Comparison of ENCODE assay signal across 1 cellular context in the genomic region with DNA sequence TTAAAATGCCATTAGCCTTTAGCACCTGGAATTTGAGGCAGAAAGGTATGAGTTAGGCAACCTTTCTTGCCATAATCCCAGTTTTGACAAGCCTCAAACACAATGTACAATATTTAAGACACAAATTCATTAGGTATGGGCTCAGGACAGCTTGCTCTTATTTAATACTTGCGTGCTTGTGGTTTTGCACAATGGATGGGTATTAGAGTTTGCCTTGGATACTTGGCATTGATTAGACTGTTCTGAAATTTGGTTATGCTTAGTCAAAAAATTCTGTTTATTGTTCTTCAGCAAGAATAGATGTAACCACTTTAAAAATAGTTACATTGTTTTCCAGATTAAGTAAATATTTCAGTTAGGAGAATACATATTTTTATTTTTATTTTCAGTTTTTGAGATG.
TF ChIP-seq lines count a peak whose summit lies in the region.

No MANE protein-coding gene starts in this region.

TF ChIP-seq in HepG2, 621 proteins besides CTCF, POLR2A, EP300 and RAD21:
- TF ChIP-seq ZNF331 (CRISPR knock-in tag; IDR thresholded peaks at IDR 0.05) (no peak), MXI1 (IDR thresholded peaks at IDR 0.05; ENCODE audit: borderline replicate concordance, low read depth, low read length) (no peak), ESRRA (CRISPR knock-in tag; IDR thresholded peaks at IDR 0.05; ENCODE audit: low read depth) (no peak), KDM3A (CRISPR knock-in tag; IDR thresholded peaks at IDR 0.05; ENCODE audit: low read depth) (no peak), HOXA7 (CRISPR knock-in tag; IDR thresholded peaks at IDR 0.05) (no peak), ZNF253 (CRISPR knock-in tag; IDR thresholded peaks at IDR 0.05; ENCODE audit: borderline replicate concordance) (no peak), RELA (CRISPR knock-in tag; IDR thresholded peaks at IDR 0.05) (no peak), ZIK1 (CRISPR knock-in tag; IDR thresholded peaks at IDR 0.05; ENCODE audit: borderline replicate concordance, low read depth) (no peak), SAP130 (CRISPR knock-in tag; IDR thresholded peaks at IDR 0.05; ENCODE audit: low read depth) (no peak), MTA3 (CRISPR knock-in tag; IDR thresholded peaks at IDR 0.05) (no peak), PHF5A (CRISPR knock-in tag; IDR thresholded peaks at IDR 0.05; ENCODE audit: low read depth, unreplicated experiment) (no peak)
- TF ChIP-seq, protein P1, sequence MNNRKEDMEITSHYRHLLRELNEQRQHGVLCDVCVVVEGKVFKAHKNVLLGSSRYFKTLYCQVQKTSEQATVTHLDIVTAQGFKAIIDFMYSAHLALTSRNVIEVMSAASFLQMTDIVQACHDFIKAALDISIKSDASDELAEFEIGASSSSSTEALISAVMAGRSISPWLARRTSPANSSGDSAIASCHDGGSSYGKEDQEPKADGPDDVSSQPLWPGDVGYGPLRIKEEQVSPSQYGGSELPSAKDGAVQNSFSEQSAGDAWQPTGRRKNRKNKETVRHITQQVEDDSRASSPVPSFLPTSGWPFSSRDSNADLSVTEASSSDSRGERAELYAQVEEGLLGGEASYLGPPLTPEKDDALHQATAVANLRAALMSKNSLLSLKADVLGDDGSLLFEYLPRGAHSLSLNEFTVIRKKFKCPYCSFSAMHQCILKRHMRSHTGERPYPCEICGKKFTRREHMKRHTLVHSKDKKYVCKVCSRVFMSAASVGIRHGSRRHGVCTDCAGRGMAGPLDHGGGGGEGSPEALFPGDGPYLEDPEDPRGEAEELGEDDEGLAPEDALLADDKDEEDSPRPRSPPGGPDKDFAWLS (CRISPR knock-in tag; IDR thresholded peaks at IDR 0.05; ENCODE audit: borderline replicate concordance): no peak
- TF ChIP-seq, protein P2, sequence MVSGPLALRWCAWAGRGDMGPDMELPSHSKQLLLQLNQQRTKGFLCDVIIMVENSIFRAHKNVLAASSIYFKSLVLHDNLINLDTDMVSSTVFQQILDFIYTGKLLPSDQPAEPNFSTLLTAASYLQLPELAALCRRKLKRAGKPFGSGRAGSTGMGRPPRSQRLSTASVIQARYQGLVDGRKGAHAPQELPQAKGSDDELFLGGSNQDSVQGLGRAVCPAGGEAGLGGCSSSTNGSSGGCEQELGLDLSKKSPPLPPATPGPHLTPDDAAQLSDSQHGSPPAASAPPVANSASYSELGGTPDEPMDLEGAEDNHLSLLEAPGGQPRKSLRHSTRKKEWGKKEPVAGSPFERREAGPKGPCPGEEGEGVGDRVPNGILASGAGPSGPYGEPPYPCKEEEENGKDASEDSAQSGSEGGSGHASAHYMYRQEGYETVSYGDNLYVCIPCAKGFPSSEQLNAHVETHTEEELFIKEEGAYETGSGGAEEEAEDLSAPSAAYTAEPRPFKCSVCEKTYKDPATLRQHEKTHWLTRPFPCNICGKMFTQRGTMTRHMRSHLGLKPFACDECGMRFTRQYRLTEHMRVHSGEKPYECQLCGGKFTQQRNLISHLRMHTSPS (CRISPR knock-in tag; IDR thresholded peaks at IDR 0.05; ENCODE audit: low read depth): no peak
- TF ChIP-seq, protein P3, sequence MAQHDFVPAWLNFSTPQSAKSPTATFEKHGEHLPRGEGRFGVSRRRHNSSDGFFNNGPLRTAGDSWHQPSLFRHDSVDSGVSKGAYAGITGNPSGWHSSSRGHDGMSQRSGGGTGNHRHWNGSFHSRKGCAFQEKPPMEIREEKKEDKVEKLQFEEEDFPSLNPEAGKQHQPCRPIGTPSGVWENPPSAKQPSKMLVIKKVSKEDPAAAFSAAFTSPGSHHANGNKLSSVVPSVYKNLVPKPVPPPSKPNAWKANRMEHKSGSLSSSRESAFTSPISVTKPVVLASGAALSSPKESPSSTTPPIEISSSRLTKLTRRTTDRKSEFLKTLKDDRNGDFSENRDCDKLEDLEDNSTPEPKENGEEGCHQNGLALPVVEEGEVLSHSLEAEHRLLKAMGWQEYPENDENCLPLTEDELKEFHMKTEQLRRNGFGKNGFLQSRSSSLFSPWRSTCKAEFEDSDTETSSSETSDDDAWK (CRISPR knock-in tag; IDR thresholded peaks at IDR 0.05): no peak
- TF ChIP-seq, protein P4, sequence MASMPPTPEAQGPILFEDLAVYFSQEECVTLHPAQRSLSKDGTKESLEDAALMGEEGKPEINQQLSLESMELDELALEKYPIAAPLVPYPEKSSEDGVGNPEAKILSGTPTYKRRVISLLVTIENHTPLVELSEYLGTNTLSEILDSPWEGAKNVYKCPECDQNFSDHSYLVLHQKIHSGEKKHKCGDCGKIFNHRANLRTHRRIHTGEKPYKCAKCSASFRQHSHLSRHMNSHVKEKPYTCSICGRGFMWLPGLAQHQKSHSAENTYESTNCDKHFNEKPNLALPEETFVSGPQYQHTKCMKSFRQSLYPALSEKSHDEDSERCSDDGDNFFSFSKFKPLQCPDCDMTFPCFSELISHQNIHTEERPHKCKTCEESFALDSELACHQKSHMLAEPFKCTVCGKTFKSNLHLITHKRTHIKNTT (CRISPR knock-in tag; IDR thresholded peaks at IDR 0.05): no peak
- TF ChIP-seq, protein P5, sequence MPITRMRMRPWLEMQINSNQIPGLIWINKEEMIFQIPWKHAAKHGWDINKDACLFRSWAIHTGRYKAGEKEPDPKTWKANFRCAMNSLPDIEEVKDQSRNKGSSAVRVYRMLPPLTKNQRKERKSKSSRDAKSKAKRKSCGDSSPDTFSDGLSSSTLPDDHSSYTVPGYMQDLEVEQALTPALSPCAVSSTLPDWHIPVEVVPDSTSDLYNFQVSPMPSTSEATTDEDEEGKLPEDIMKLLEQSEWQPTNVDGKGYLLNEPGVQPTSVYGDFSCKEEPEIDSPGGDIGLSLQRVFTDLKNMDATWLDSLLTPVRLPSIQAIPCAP (CRISPR knock-in tag; IDR thresholded peaks at IDR 0.05; ENCODE audit: low read depth): no peak
- TF ChIP-seq, protein P6, sequence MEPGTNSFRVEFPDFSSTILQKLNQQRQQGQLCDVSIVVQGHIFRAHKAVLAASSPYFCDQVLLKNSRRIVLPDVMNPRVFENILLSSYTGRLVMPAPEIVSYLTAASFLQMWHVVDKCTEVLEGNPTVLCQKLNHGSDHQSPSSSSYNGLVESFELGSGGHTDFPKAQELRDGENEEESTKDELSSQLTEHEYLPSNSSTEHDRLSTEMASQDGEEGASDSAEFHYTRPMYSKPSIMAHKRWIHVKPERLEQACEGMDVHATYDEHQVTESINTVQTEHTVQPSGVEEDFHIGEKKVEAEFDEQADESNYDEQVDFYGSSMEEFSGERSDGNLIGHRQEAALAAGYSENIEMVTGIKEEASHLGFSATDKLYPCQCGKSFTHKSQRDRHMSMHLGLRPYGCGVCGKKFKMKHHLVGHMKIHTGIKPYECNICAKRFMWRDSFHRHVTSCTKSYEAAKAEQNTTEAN (CRISPR knock-in tag; conservative IDR thresholded peaks at IDR 0.05): no peak
- TF ChIP-seq, protein P7, sequence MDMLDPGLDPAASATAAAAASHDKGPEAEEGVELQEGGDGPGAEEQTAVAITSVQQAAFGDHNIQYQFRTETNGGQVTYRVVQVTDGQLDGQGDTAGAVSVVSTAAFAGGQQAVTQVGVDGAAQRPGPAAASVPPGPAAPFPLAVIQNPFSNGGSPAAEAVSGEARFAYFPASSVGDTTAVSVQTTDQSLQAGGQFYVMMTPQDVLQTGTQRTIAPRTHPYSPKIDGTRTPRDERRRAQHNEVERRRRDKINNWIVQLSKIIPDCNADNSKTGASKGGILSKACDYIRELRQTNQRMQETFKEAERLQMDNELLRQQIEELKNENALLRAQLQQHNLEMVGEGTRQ (IDR thresholded peaks at IDR 0.05; ENCODE audit: low read depth, low read length): no peak
- TF ChIP-seq, protein P7 (CRISPR knock-in tag; IDR thresholded peaks at IDR 0.05; ENCODE audit: borderline replicate concordance): no peak
- TF ChIP-seq, protein P8, sequence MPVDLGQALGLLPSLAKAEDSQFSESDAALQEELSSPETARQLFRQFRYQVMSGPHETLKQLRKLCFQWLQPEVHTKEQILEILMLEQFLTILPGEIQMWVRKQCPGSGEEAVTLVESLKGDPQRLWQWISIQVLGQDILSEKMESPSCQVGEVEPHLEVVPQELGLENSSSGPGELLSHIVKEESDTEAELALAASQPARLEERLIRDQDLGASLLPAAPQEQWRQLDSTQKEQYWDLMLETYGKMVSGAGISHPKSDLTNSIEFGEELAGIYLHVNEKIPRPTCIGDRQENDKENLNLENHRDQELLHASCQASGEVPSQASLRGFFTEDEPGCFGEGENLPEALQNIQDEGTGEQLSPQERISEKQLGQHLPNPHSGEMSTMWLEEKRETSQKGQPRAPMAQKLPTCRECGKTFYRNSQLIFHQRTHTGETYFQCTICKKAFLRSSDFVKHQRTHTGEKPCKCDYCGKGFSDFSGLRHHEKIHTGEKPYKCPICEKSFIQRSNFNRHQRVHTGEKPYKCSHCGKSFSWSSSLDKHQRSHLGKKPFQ (CRISPR knock-in tag; IDR thresholded peaks at IDR 0.05; ENCODE audit: insufficient replicate concordance): no peak
